Comparison of ENCODE assay signal across 8 cellular contexts in the genomic region with DNA sequence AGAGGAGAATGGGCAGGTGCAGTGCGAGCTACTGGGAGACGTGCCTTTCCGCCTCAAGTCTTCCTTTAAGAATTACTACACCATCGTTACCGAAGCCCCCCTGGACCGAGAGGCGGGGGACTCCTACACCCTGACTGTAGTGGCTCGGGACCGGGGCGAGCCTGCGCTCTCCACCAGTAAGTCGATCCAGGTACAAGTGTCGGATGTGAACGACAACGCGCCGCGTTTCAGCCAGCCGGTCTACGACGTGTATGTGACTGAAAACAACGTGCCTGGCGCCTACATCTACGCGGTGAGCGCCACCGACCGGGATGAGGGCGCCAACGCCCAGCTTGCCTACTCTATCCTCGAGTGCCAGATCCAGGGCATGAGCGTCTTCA. TPM values are rescaled to one million over a fixed set of nuclear protein-coding genes. Genes with fewer than 3 reads are reported as not detected.
DNase-seq lines count a peak whose midpoint lies in the region; ATAC-seq and TF ChIP-seq lines count a peak whose summit lies in the region.

No MANE protein-coding gene starts in this region.

- no CpG with 5 or more reads among the region's 32 CpGs for WGBS in esophagus muscularis mucosa

- no peaks in the 10 kb centered on the region for H3K36me3 ChIP-seq in esophagus muscularis mucosa
- no peaks in the 10 kb centered on the region for H3K36me3 ChIP-seq in parathyroid adenoma (ENCODE audit: control insufficient read depth, insufficient read depth, low read length)

- TF ChIP-seq POLR2A in esophagus muscularis mucosa (IDR thresholded peaks at IDR 0.05; ENCODE audit: low read depth) = no peak

- ATAC-seq in HG02571 (IDR thresholded peaks at IDR 0.05; ENCODE audit: unreplicated experiment) (no peak), HG03280 (IDR thresholded peaks at IDR 0.05; ENCODE audit: unreplicated experiment) (no peak), GM18870 (IDR thresholded peaks at IDR 0.05; ENCODE audit: unreplicated experiment) (no peak)

- TF ChIP-seq CTCF in esophagus muscularis mucosa (IDR thresholded peaks at IDR 0.05) (no peak), parathyroid adenoma (IDR thresholded peaks at IDR 0.05) (no peak)

- DNase-seq in COLO668 (lab: John Stamatoyannopoulos, UW; ENCODE audit: unreplicated experiment) = peak; percentile 49
- DNase-seq in HuH-7 (ENCODE audit: low spot score) = peak; percentile 1
- no peak for DNase-seq in esophagus muscularis mucosa (ENCODE audit: extremely low spot score)
- DNase-seq in SKM-1 (lab: John Stamatoyannopoulos, UW; ENCODE audit: unreplicated experiment) = no peak

- intact Hi-C loops in esophagus muscularis mucosa (cut with DNase I) = no loop called here

- H3K27me3 ChIP-seq in esophagus muscularis mucosa = peaks cover 6 to 57% (median 28%) of the 10 kb centered on the region in 4 donors
- H3K27me3 ChIP-seq in parathyroid adenoma (ENCODE audit: control insufficient read depth, insufficient read depth, low read length) = peaks cover 14% of the 10 kb centered on the region

- H2AFZ ChIP-seq in parathyroid adenoma = peak overlapping the region; percentile 11

- no peaks in the 10 kb centered on the region for H3K79me2 ChIP-seq in parathyroid adenoma

- H3K4me1 ChIP-seq in esophagus muscularis mucosa (peaks cover 62 to 71% (median 70%) of the 10 kb centered on the region in 4 donors), parathyroid adenoma (no peaks in the 10 kb centered on the region)

- TF ChIP-seq EP300 in esophagus muscularis mucosa (IDR thresholded peaks at IDR 0.05) = no peak

- H3K27ac ChIP-seq in esophagus muscularis mucosa (replicated peaks in 1 of 4) (no peak overlapping the region), parathyroid adenoma (no peak overlapping the region)

- peak overlapping the region; percentile 57 for H3K4me2 ChIP-seq in parathyroid adenoma (ENCODE audit: low read length)

- H3K9ac ChIP-seq in parathyroid adenoma = no peak overlapping the region

- H3K4me3 ChIP-seq in esophagus muscularis mucosa (peak overlapping the region; percentile 51 to 62 (median 56)), parathyroid adenoma (ENCODE audit: low read depth, low read length) (peak overlapping the region; percentile 8)

- no peaks in the 10 kb centered on the region for H3K9me3 ChIP-seq in esophagus muscularis mucosa
- no peaks in the 10 kb centered on the region for H3K9me3 ChIP-seq in parathyroid adenoma (ENCODE audit: control insufficient read depth, low read length)

RNA-seq across cellular contexts. Expression of a gene that starts 2.2 kb away (rescaled TPM):
- total RNA-seq in esophagus muscularis mucosa = under 1 TPM; 0.42 to 0.71 (median 0.62) TPM

Comparison
In these comparisons a context has a peak if more than half of its experiments do, and no peak if none do; other contexts are left out.
1. DNase-seq: peak in COLO668 (single experiment) and HuH-7 (single experiment); none in esophagus muscularis mucosa (single experiment) and SKM-1 (single experiment).